In the genomic region with DNA sequence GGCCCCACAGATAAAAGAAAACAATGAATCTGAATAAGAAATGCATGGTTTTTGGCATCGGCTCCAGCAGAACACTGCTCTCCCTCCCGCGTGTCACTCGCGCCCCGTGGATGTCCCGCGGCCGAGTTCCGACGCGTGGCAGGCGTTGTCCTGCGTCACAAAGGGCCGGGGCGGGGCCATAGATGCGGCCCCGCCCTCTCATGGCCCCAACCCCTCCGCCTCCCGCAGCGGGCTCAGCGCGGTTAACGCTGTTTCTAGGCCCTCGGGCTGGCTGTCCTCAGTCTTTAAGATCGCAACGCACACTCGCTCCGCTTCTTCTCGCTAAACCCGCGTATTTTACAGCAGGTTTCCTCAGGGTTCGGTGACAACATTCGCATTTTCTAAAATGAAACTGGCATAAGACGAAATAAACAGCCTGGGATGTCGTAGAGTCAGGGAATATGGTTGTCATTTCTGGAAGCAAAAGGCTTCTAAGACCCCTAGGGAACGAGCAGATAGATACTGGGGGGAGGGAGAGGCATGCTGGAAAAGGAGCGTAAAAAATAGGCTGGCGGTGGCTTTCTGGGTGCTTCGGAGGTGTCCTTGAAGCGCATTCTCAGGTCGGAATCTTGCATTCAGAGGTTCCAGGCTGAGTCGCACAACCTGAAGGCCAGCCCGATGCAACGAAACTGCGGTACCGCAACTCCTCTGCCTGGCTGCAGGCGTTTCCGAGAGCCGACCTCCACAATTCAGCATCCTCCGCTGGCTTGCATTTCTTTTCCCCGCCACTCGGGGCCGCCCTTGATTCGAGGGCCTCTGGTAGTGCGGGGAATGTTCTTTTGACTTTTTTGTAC, we compare ENCODE assay signal across 8 cellular contexts. TPM values are rescaled to one million over a fixed set of nuclear protein-coding genes. Genes with fewer than 3 reads are reported as not detected.
A peak's percentile ranks its signal among the peaks of the same experiment; 100 is the strongest.
DNase-seq lines count a peak whose midpoint lies in the region; ATAC-seq and TF ChIP-seq lines count a peak whose summit lies in the region.

A gene with protein sequence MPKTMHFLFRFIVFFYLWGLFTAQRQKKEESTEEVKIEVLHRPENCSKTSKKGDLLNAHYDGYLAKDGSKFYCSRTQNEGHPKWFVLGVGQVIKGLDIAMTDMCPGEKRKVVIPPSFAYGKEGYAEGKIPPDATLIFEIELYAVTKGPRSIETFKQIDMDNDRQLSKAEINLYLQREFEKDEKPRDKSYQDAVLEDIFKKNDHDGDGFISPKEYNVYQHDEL (minus strand): TSS at position 159 of the 833 bp plus-strand sequence. CDS start 101 bp downstream, at position 58.

- intact Hi-C loops in CD8-positive, alpha-beta T cell (cut with DNase I, micrococcal nuclease): loop anchor here (1.0 to 10.0 kb wide), 5 partner anchors 27 to 1526 kb away; a partner anchor contains a TSS

- peak within 1 kb of the TSS; percentile 98 for H3K4me3 Mint-ChIP-seq in CD8-positive, alpha-beta T cell
- H3K4me3 Mint-ChIP-seq in effector memory CD8-positive, alpha-beta T cell: peak within 1 kb of the TSS; percentile 95 to 100
- peak within 1 kb of the TSS; percentile 97 for H3K4me3 Mint-ChIP-seq in memory B cell

- H3K27me3 ChIP-seq in CD8-positive, alpha-beta T cell (ENCODE audit: insufficient read depth, low read length): no peaks in the 10 kb centered on the region

- H3K27ac ChIP-seq in CD8-positive, alpha-beta T cell (ENCODE audit: low read depth, low read length): peak within 1 kb of the TSS; percentile 93

- peaks cover 39% of the 10 kb centered on the region for H3K4me1 ChIP-seq in CD8-positive, alpha-beta T cell (ENCODE audit: insufficient read depth, low read length)

- peak within 1 kb of the TSS; percentile 99 for H3K27ac Mint-ChIP-seq in CD8-positive, alpha-beta T cell
- H3K27ac Mint-ChIP-seq in effector memory CD8-positive, alpha-beta T cell: peak within 1 kb of the TSS; percentile 98 to 99
- H3K27ac Mint-ChIP-seq in memory B cell: peak within 1 kb of the TSS; percentile 97

- ATAC-seq in CD8-positive, alpha-beta T cell: peak; percentile 82
- ATAC-seq in GM19452 (IDR thresholded peaks at IDR 0.05; ENCODE audit: unreplicated experiment): peak; percentile 44
- ATAC-seq in effector memory CD8-positive, alpha-beta T cell (replicated peaks): peak; percentile 83
- peak; percentile 76 for ATAC-seq in memory B cell (ENCODE audit: low read depth)

- H3K4me1 Mint-ChIP-seq in CD8-positive, alpha-beta T cell (ENCODE audit: low read depth): peaks cover 51% of the 10 kb centered on the region
- peaks cover 35 to 40% of the 10 kb centered on the region in 2 donors for H3K4me1 Mint-ChIP-seq in effector memory CD8-positive, alpha-beta T cell (ENCODE audit: low read depth in 2 of 2)
- H3K4me1 Mint-ChIP-seq in memory B cell: peaks cover 18% of the 10 kb centered on the region

- H3K36me3 ChIP-seq in CD8-positive, alpha-beta T cell (ENCODE audit: insufficient read depth, low read length): no peaks in the 10 kb centered on the region

- H3K27me3 Mint-ChIP-seq in CD8-positive, alpha-beta T cell (ENCODE audit: low read depth): no peaks in the 10 kb centered on the region
- H3K27me3 Mint-ChIP-seq in effector memory CD8-positive, alpha-beta T cell: no peaks in the 10 kb centered on the region
- no peaks in the 10 kb centered on the region for H3K27me3 Mint-ChIP-seq in memory B cell

- TF ChIP-seq CTCF in CD8-positive, alpha-beta T cell (IDR thresholded peaks at IDR 0.05): peak; percentile 87

- H3K9me3 Mint-ChIP-seq in CD8-positive, alpha-beta T cell: no peaks in the 10 kb centered on the region
- H3K9me3 Mint-ChIP-seq in effector memory CD8-positive, alpha-beta T cell: no peaks in the 10 kb centered on the region
- H3K9me3 Mint-ChIP-seq in memory B cell: no peaks in the 10 kb centered on the region

- POLR2A ChIA-PET in CD8-positive, alpha-beta T cell (lab: Charles Lee): interaction anchor here (0.6 to 3.4 kb wide), 2 partner anchors 23 to 29 kb away, joined by 4 to 32 read pairs; a partner anchor contains a TSS

- no peaks in the 10 kb centered on the region for H3K9me3 ChIP-seq in CD8-positive, alpha-beta T cell (ENCODE audit: low read length)

- H3K36me3 Mint-ChIP-seq in CD8-positive, alpha-beta T cell: peaks cover 9% of the 10 kb centered on the region
- H3K36me3 Mint-ChIP-seq in effector memory CD8-positive, alpha-beta T cell (ENCODE audit: insufficient read depth): peaks cover 19% of the 10 kb centered on the region
- no peaks in the 10 kb centered on the region for H3K36me3 Mint-ChIP-seq in memory B cell

- CTCF ChIA-PET in CD8-positive, alpha-beta T cell (lab: Charles Lee): interaction anchor here (0.8 to 2.4 kb wide), 7 partner anchors 27 to 65 kb away, joined by 3 to 10 read pairs (median 3); a partner anchor contains a TSS

- H3K4me3 ChIP-seq in CD8-positive, alpha-beta T cell (ENCODE audit: low read depth, low read length): peak within 1 kb of the TSS; percentile 88

- peak; percentile 79 to 90 (median 85) for DNase-seq in CD8-positive, alpha-beta T cell
- peak; percentile 64 for DNase-seq in HPDE6-E6E7 (ENCODE audit: extremely low spot score)
- peak; percentile 34 for DNase-seq in NK-92 (lab: John Stamatoyannopoulos, UW; ENCODE audit: unreplicated experiment)
- peak; percentile 89 for DNase-seq in activated CD8-positive, alpha-beta memory T cell treated with anti-CD3 and anti-CD28 coated beads for 24 hours
- DNase-seq in effector memory CD8-positive, alpha-beta T cell: peak; percentile 78 to 85 (median 79)
- peak; percentile 68 to 73 for DNase-seq in memory B cell (ENCODE audit: low spot score in 2 of 2)
- peak; percentile 65 for DNase-seq in stimulated activated CD8-positive, alpha-beta memory T cell treated with anti-CD3 and anti-CD28 coated beads, Interleukin-12 subunit alpha, Interleukin-12 subunit beta, amount 100 ng/mL, for 24 hours (ENCODE audit: extremely low read depth)

RNA-seq across cellular contexts. Expression of the gene that starts here (rescaled TPM):
- total RNA-seq in CD8-positive, alpha-beta T cell: under 1 TPM; 0.69 to 0.79 TPM

Comparison
In these comparisons a context has a peak if more than half of its experiments do, and no peak if none do; other contexts are left out.
1. Peak in every context shown above with its lines: DNase-seq, ATAC-seq, H3K4me3 ChIP-seq and H3K27ac ChIP-seq.
2. Peak in DNase-seq, ATAC-seq, H3K4me3 ChIP-seq and H3K27ac ChIP-seq in CD8-positive, alpha-beta T cell; RNA of the gene not detected or under 1 TPM.
3. DNase-seq: peak in every context shown above with its lines; median percentile 89 in activated CD8-positive, alpha-beta memory T cell treated with anti-CD3 and anti-CD28 coated beads for 24 hours; 85 in CD8-positive, alpha-beta T cell; 79 in effector memory CD8-positive, alpha-beta T cell; 70 in memory B cell; 65 in stimulated activated CD8-positive, alpha-beta memory T cell treated with anti-CD3 and anti-CD28 coated beads, Interleukin-12 subunit alpha, Interleukin-12 subunit beta, amount 100 ng/mL, for 24 hours; 64 in HPDE6-E6E7; 34 in NK-92.